Comparison of ENCODE assay signal across 8 cellular contexts in genomic region chr12:13099066-13099909, GRCh38. TPM values are rescaled to one million over a fixed set of nuclear protein-coding genes. Genes with fewer than 3 reads are reported as not detected.
DNase-seq lines count a peak whose midpoint lies in the region; ATAC-seq and TF ChIP-seq lines count a peak whose summit lies in the region.

No MANE protein-coding gene starts in this region.

- intact Hi-C loops in dorsolateral prefrontal cortex (cut with DNase I), result loop anchor here in 1 of 2 donors (1.0 to 5.0 kb wide), 3 partner anchors 97 to 182 kb away; partner anchors contain the start of gene HEBP1

- peak; percentile 53 for DNase-seq in EH (ENCODE audit: low read depth)
- no peak for DNase-seq in dorsolateral prefrontal cortex
- DNase-seq in pulmonary artery endothelial cell (ENCODE audit: low read depth, low spot score), result peak; percentile 62
- no peak for DNase-seq in ecto neural progenitor cell (ENCODE audit: low spot score)
- DNase-seq in stimulated activated CD8-positive, alpha-beta memory T cell treated with anti-CD3 and anti-CD28 coated beads, Interleukin-4, amount 100 ng/mL, for 48 hours, result no peak
- DNase-seq in NCI-H1105 (lab: John Stamatoyannopoulos, UW), result no peak

- H3K9me3 ChIP-seq in OCI-LY1 (ENCODE audit: low read length), result no peaks in the 10 kb centered on the region

- TF ChIP-seq CTCF in OCI-LY1 (IDR thresholded peaks at IDR 0.05; ENCODE audit: low read length) (no peak), dorsolateral prefrontal cortex (IDR thresholded peaks at IDR 0.05 in 54 of 56, conservative IDR thresholded peaks at IDR 0.05 in 2 of 56; ENCODE audit: low read depth in 1 of 56, partially characterized antibody in 56 of 56) (no peak)

- H3K27me3 ChIP-seq in OCI-LY1 (ENCODE audit: insufficient read depth, low read length), result no peaks in the 10 kb centered on the region
- H3K27me3 ChIP-seq in dorsolateral prefrontal cortex, result no peaks in the 10 kb centered on the region

- no peaks in the 10 kb centered on the region for H3K79me2 ChIP-seq in OCI-LY1 (ENCODE audit: insufficient read depth, low read length)

- no peaks in the 10 kb centered on the region for H3F3A ChIP-seq in OCI-LY1 (ENCODE audit: insufficient read depth, low read length)

- no peak overlapping the region for H3K9ac ChIP-seq in OCI-LY1 (ENCODE audit: low read length)

- no peaks in the 10 kb centered on the region for H3K9me2 ChIP-seq in OCI-LY1 (ENCODE audit: low read depth, low read length)

- H4K20me1 ChIP-seq in OCI-LY1 (ENCODE audit: insufficient read depth, low read length), result no peaks in the 10 kb centered on the region

- no peaks in the 10 kb centered on the region for H3K36me3 ChIP-seq in OCI-LY1 (ENCODE audit: insufficient read depth, low read length)

- peaks cover 44% of the 10 kb centered on the region for H3K4me1 ChIP-seq in OCI-LY1 (ENCODE audit: insufficient read depth, low read length, severe bottlenecking)

- H3K4me3 ChIP-seq in OCI-LY1 (ENCODE audit: low read depth, low read length, poor library complexity, severe bottlenecking), result no peak overlapping the region
- no peak overlapping the region for H3K4me3 ChIP-seq in dorsolateral prefrontal cortex

- H3K27ac ChIP-seq in OCI-LY1 (ENCODE audit: low read depth, low read length, poor library complexity, severe bottlenecking) (peak overlapping the region; percentile 65), dorsolateral prefrontal cortex (peak overlapping the region in 51 of 59 donors; percentile 22 to 99 (median 75))

- no peak overlapping the region for H2AFZ ChIP-seq in OCI-LY1 (ENCODE audit: low read length)

- no peak for ATAC-seq in HG02571 (IDR thresholded peaks at IDR 0.05; ENCODE audit: unreplicated experiment)

- H3K4me2 ChIP-seq in OCI-LY1 (ENCODE audit: low read length), result peak overlapping the region; percentile 1; the same call in 1 of the 2 replicates

RNA-seq across cellular contexts. Expression of gene GSG1, which starts 4.2 kb away (rescaled TPM):
- total RNA-seq in dorsolateral prefrontal cortex, result under 1 TPM in 14 of 120 experiments, not detected in 106; 0.27 to 0.82 (median 0.45) TPM
- not detected in 2 replicates for total RNA-seq in pulmonary artery endothelial cell

RNA-seq across cellular contexts. Expression of gene FAM234B, which starts 55.1 kb away (rescaled TPM):
- total RNA-seq in dorsolateral prefrontal cortex (100 to 1,000 TPM in 11 of 120 experiments, 10 to 100 TPM in 109; 32.8 to 110 (median 78.5) TPM), pulmonary artery endothelial cell (6.9 and 12.8 TPM in 2 replicates)

Comparison
In these comparisons a context has a peak if more than half of its experiments do, and no peak if none do; other contexts are left out.
1. DNase-seq: peak in EH (single experiment) and pulmonary artery endothelial cell (single experiment); none in dorsolateral prefrontal cortex (0 of 10), ecto neural progenitor cell (single experiment), stimulated activated CD8-positive, alpha-beta memory T cell treated with anti-CD3 and anti-CD28 coated beads, Interleukin-4, amount 100 ng/mL, for 48 hours (single experiment) and NCI-H1105 (single experiment).